ENCODE assay signal across 20 cellular contexts in the genomic region with DNA sequence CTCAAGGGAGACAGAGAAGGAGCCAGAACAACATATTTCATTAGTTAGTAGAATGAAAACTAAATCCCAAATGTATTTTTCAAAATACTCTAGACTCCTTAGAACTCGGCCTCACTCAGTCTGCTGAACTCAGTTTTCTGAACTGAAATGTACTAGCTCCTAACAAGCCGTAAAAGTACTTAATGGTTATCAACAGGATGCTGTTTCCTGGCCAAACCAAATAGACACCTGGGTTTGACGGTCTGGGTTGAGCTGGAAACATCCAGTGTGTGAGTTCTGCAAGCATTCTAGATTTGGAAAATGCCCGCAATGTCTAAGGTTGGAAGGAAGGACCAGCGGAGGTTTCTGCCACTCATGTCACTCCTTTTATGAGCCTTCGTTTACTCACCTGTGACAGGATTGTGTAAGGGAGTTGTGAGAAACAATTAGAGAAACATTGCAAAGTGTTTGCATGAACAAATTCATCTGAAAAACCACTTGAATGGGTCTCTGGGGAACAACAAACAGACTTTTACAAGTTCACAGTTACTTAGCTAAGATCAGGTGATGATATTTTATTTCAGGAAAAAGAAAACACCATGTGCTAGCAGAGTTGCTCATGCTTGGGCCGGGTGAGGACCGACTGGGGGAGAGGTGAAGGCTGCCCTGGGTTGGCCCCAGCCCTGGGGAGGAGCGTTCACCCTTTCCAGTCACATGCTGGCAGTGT.
DNase-seq lines count a peak whose midpoint lies in the region; ATAC-seq, FAIRE-seq and TF ChIP-seq lines count a peak whose summit lies in the region.
"Had no signal": no experiment of that assay in that cellular context is flagged by ENCODE, and none has a peak within 500 bp of the region (broad histone marks: within the 10 kb centered on the region; RNA-seq: fewer than 3 reads in every experiment).

No MANE protein-coding gene starts in this region.

- ATAC-seq in GM23338 = no peak
- ATAC-seq in GM21619 (IDR thresholded peaks at IDR 0.05; ENCODE audit: unreplicated experiment) = no peak
- ATAC-seq: activated T-helper 17 cell treated with anti-CD3 and anti-CD28 coated beads, Interleukin-2, amount 50 U/mL, for 72 hours; K562 had no signal

- no peak for TF ChIP-seq POLR2A in endothelial cell of umbilical vein (IDR thresholded peaks at IDR 0.05; ENCODE audit: low read depth, low read length)

- H4K8ac ChIP-seq in trophoblast cell (ENCODE audit: low read depth, low read length) = no peak overlapping the region

- no peak overlapping the region for H3K4ac ChIP-seq in trophoblast cell (ENCODE audit: low read depth, low read length)

- H3F3A ChIP-seq in GM23338 (replicated peaks; ENCODE audit: low read depth) = no peaks in the 10 kb centered on the region

- H4K12ac ChIP-seq in trophoblast cell (ENCODE audit: low read depth, low read length) = no peak overlapping the region

- no peak overlapping the region for H2BK12ac ChIP-seq in trophoblast cell (ENCODE audit: low read length)

- H3K36me3 ChIP-seq in endothelial cell of umbilical vein (ENCODE audit: control insufficient read depth in 2 of 2, extremely low read depth in 1 of 2, insufficient read depth in 2 of 2, low read length in 2 of 2) (no peaks in the 10 kb centered on the region), trophoblast cell (ENCODE audit: control insufficient read depth in 1 of 2, insufficient read depth in 2 of 2, low read length in 2 of 2) (no peaks in the 10 kb centered on the region), GM23338 (ENCODE audit: insufficient read depth) (no peaks in the 10 kb centered on the region)
- H3K36me3 ChIP-seq: BE2C, HAP-1 had no signal

- no peak for TF ChIP-seq CTCF in endothelial cell of umbilical vein (IDR thresholded peaks at IDR 0.05; ENCODE audit: extremely low read depth in 1 of 2, insufficient read depth in 1 of 2, low read depth in 1 of 2, low read length in 2 of 2)
- TF ChIP-seq CTCF in GM23338 (conservative IDR thresholded peaks at IDR 0.05; ENCODE audit: low read depth in 2 of 2) = no peak

- H2AFZ ChIP-seq in endothelial cell of umbilical vein (ENCODE audit: low read depth, low read length) (no peak overlapping the region), trophoblast cell (ENCODE audit: insufficient read depth, low read length, poor library complexity) (no peak overlapping the region), GM23338 (no peak overlapping the region)

- POLR2A ChIA-PET in endothelial cell of umbilical vein (lab: Charles Lee) = no interaction called here

- H3K27me3 ChIP-seq in endothelial cell of umbilical vein (ENCODE audit: control insufficient read depth in 2 of 2, insufficient read depth in 2 of 2, low read length in 2 of 2) (no peaks in the 10 kb centered on the region), trophoblast cell (ENCODE audit: insufficient read depth, low read length) (no peaks in the 10 kb centered on the region), GM23338 (ENCODE audit: insufficient read depth) (no peaks in the 10 kb centered on the region)
- H3K27me3 ChIP-seq: BE2C had no signal

- no peak overlapping the region for H3K18ac ChIP-seq in trophoblast cell (ENCODE audit: low read length)

- H2BK120ac ChIP-seq in trophoblast cell (ENCODE audit: insufficient read depth, low read length, poor library complexity) = no peak overlapping the region

- H3K36me3 Mint-ChIP-seq in GM23338 (ENCODE audit: low read depth) = no peaks in the 10 kb centered on the region

- no peak overlapping the region for H3K4me2 ChIP-seq in endothelial cell of umbilical vein (ENCODE audit: insufficient read depth, low read length)
- no peak overlapping the region for H3K4me2 ChIP-seq in trophoblast cell (ENCODE audit: low read length)
- no peak overlapping the region for H3K4me2 ChIP-seq in GM23338

- no peak overlapping the region for H4K91ac ChIP-seq in trophoblast cell (ENCODE audit: low read depth, low read length)

- CTCF ChIA-PET in endothelial cell of umbilical vein (lab: Charles Lee) = interaction anchor here (0.9 to 1.5 kb wide), 6 partner anchors 8 to 156 kb away, joined by 3 to 6 read pairs (median 4); no protein-coding TSS in a partner anchor

- H3K4me3 ChIP-seq in endothelial cell of umbilical vein (replicated peaks in 1 of 3; ENCODE audit: insufficient read depth in 1 of 3, low read depth in 1 of 3, low read length in 3 of 3) (no peak overlapping the region), trophoblast cell (ENCODE audit: low read depth, low read length) (no peak overlapping the region), GM23338 (no peak overlapping the region)
- H3K4me3 ChIP-seq: HAP-1, K562 had no signal

- no peak for FAIRE-seq in endothelial cell of umbilical vein (lab: Jason Lieb, UNC)
- FAIRE-seq: K562 had no signal

- H3K23ac ChIP-seq in trophoblast cell (ENCODE audit: low read length) = no peak overlapping the region

- no peak overlapping the region for H3K4me3 Mint-ChIP-seq in GM23338
- H3K4me3 Mint-ChIP-seq: activated B cell treated with CpG ODN at 0.5 μM for 24 hours; activated T-helper 17 cell treated with anti-CD3 and anti-CD28 coated beads, Interleukin-2, amount 50 U/mL, for 72 hours; T-helper 1 cell treated with Interleukin-12 subunit alpha and Interleukin-12 subunit beta and Interleukin-4 antibody, amounts not matched to agents 30 μg/mL and 1 μg/mL, for 36 hours had no signal

- DNase-seq in DMS53 (lab: John Stamatoyannopoulos, UW) (peak; percentile 55), HT-29 (ENCODE audit: low spot score) (peak; percentile 17), endothelial cell of umbilical vein (ENCODE audit: low read depth, low spot score) (peak; percentile 8), trophoblast cell (no peak), GM23338 (ENCODE audit: low spot score) (no peak)
- no peak for DNase-seq in stimulated activated naive CD4-positive, alpha-beta T cell treated with Interleukin-2 at 50 U/mL for 16 hours (lab: John Stamatoyannopoulos, UW)
- DNase-seq: activated B cell treated with CpG ODN at 0.5 μM for 24 hours; BE2C; caudate nucleus; DMS 273 treated with DMSO at 0.1 percent for 48 hours; effector memory CD4-positive, alpha-beta T cell; islet precursor cell; NCI-H226; nucleus accumbens; SIG-M5 had no signal

- H3K9me1 ChIP-seq in endothelial cell of umbilical vein (replicated peaks; ENCODE audit: control insufficient read depth, extremely low read depth, insufficient read depth, low read length) = no peaks in the 10 kb centered on the region

- no peak overlapping the region for H2BK5ac ChIP-seq in trophoblast cell (ENCODE audit: low read depth, low read length, poor library complexity)

- intact Hi-C loops in endothelial cell of umbilical vein (cut with micrococcal nuclease) = no loop called here

- no peak overlapping the region for H3K27ac ChIP-seq in endothelial cell of umbilical vein (ENCODE audit: insufficient read depth, low read depth, low read length)
- no peak overlapping the region for H3K27ac ChIP-seq in trophoblast cell (ENCODE audit: low read depth, low read length)
- no peak overlapping the region for H3K27ac ChIP-seq in GM23338 (ENCODE audit: low read depth)

- dilution Hi-C loops in endothelial cell of umbilical vein (cut with MboI; ENCODE audit: extremely low pct_ligation_motif_present, low sequenced_read_pairs) = no loop called here

- H3K14ac ChIP-seq in trophoblast cell (ENCODE audit: low read length) = no peak overlapping the region

- no peak overlapping the region for H2AK5ac ChIP-seq in trophoblast cell (ENCODE audit: low read length)

- H3K27me3 Mint-ChIP-seq in GM23338 (ENCODE audit: insufficient read depth, low read depth, poor library complexity) = peaks cover 8% of the 10 kb centered on the region

- H4K20me1 ChIP-seq in endothelial cell of umbilical vein (replicated peaks; ENCODE audit: control insufficient read depth, extremely low read depth, insufficient read depth, low read length) = no peaks in the 10 kb centered on the region
- H4K20me1 ChIP-seq in GM23338 (replicated peaks; ENCODE audit: insufficient read depth) = no peaks in the 10 kb centered on the region

- H3K9me3 Mint-ChIP-seq in GM23338 = no peaks in the 10 kb centered on the region
- H3K9me3 Mint-ChIP-seq: activated B cell treated with CpG ODN at 0.5 μM for 24 hours; activated T-helper 17 cell treated with anti-CD3 and anti-CD28 coated beads, Interleukin-2, amount 50 U/mL, for 72 hours; T-helper 1 cell treated with Interleukin-12 subunit alpha and Interleukin-12 subunit beta and Interleukin-4 antibody, amounts not matched to agents 30 μg/mL and 1 μg/mL, for 36 hours had no signal

- H3K9ac ChIP-seq in endothelial cell of umbilical vein (replicated peaks; ENCODE audit: extremely low read depth, insufficient read depth, low read length) (no peak overlapping the region), trophoblast cell (ENCODE audit: low read length) (peak overlapping the region; percentile 68)

- WGBS in trophoblast cell (ENCODE audit: extremely low coverage, insufficient coverage, insufficient read length) = no CpG with 5 or more reads among the region's 9 CpGs

- no peak overlapping the region for H3K27ac Mint-ChIP-seq in GM23338
- H3K27ac Mint-ChIP-seq: activated B cell treated with CpG ODN at 0.5 μM for 24 hours; activated T-helper 17 cell treated with anti-CD3 and anti-CD28 coated beads, Interleukin-2, amount 50 U/mL, for 72 hours; T-helper 1 cell treated with Interleukin-12 subunit alpha and Interleukin-12 subunit beta and Interleukin-4 antibody, amounts not matched to agents 30 μg/mL and 1 μg/mL, for 36 hours had no signal

- H3K79me2 ChIP-seq in endothelial cell of umbilical vein (ENCODE audit: control insufficient read depth, insufficient read depth, low read length) (no peaks in the 10 kb centered on the region), trophoblast cell (ENCODE audit: control insufficient read depth, insufficient read depth, low read length, poor library complexity) (no peaks in the 10 kb centered on the region), GM23338 (replicated peaks; ENCODE audit: insufficient read depth) (no peaks in the 10 kb centered on the region)

- no peaks in the 10 kb centered on the region for H3K4me1 Mint-ChIP-seq in GM23338
- H3K4me1 Mint-ChIP-seq: activated B cell treated with CpG ODN at 0.5 μM for 24 hours; activated T-helper 17 cell treated with anti-CD3 and anti-CD28 coated beads, Interleukin-2, amount 50 U/mL, for 72 hours had no signal

- H3K9me2 ChIP-seq in GM23338 (ENCODE audit: insufficient read depth) = peaks cover 8% of the 10 kb centered on the region; the same call in 1 of the 2 replicates

- no peaks in the 10 kb centered on the region for H3K9me3 ChIP-seq in endothelial cell of umbilical vein (replicated peaks; ENCODE audit: control insufficient read depth, insufficient read depth, low read length)
- no peaks in the 10 kb centered on the region for H3K9me3 ChIP-seq in trophoblast cell (ENCODE audit: insufficient read depth, low read depth, low read length)
- H3K9me3 ChIP-seq: BE2C, HAP-1 had no signal

- H3K4me1 ChIP-seq in endothelial cell of umbilical vein (ENCODE audit: control insufficient read depth, extremely low read depth, insufficient read depth, low read length) (peaks cover 3% of the 10 kb centered on the region), trophoblast cell (ENCODE audit: control insufficient read depth in 1 of 2, insufficient read depth in 2 of 2, low read length in 2 of 2) (no peaks in the 10 kb centered on the region), GM23338 (ENCODE audit: insufficient read depth) (no peaks in the 10 kb centered on the region)
- H3K4me1 ChIP-seq: HAP-1 had no signal

- no TSS peak for BruUV-seq in endothelial cell of umbilical vein (replicated peaks; lab: Mats Ljungman, UMichigan)

- H3K79me1 ChIP-seq in trophoblast cell (ENCODE audit: low read length) = no peaks in the 10 kb centered on the region

Comparison
In these comparisons a context has a peak if more than half of its experiments do, and no peak if none do; other contexts are left out.
1. DNase-seq: peak in DMS53 (single experiment), HT-29 (single experiment) and endothelial cell of umbilical vein (single experiment); none in trophoblast cell (0 of 2), GM23338 (single experiment) and stimulated activated naive CD4-positive, alpha-beta T cell treated with Interleukin-2 at 50 U/mL for 16 hours (single experiment).